12 cellular contexts compared by ENCODE assay signal in genomic region chr7:98531717-98532116, GRCh38.
"Had no signal": no experiment of that assay in that cellular context is flagged by ENCODE, and none has a peak within 500 bp of the region (broad histone marks: within the 10 kb centered on the region; RNA-seq: fewer than 3 reads in every experiment).

No MANE protein-coding gene starts in this region.

- H3K9me3 ChIP-seq: psoas muscle had no signal

- H3K36me3 ChIP-seq: sigmoid colon had no signal

- H3K27me3 ChIP-seq: sigmoid colon had no signal

- H3K4me1 ChIP-seq: psoas muscle, sigmoid colon had no signal

- FAIRE-seq: frontal cortex had no signal

- H3K27ac ChIP-seq: psoas muscle, sigmoid colon had no signal

- H3K4me3 ChIP-seq: psoas muscle, sigmoid colon had no signal

- ATAC-seq: psoas muscle had no signal

- DNase-seq: activated CD4-positive, alpha-beta T cell treated with anti-CD3 and anti-CD28 coated beads for 48 hours; activated naive CD4-positive, alpha-beta T cell treated with anti-CD3 and anti-CD28 coated beads for 36 hours; caudate nucleus; cortex of kidney; effector CD8-positive, alpha-beta T cell; kidney glomerular epithelial cell; nephron progenitor cell; psoas muscle; sigmoid colon; stimulated activated CD4-positive, alpha-beta T cell treated with anti-CD3 and anti-CD28 coated beads, Interleukin-2, amount 100 ng/mL, for 24 hours; stimulated activated naive CD4-positive, alpha-beta T cell treated with Interleukin-2 at 50 U/mL for 16 hours had no signal
